ENCODE assay signal across 1 cellular context in the genomic region with DNA sequence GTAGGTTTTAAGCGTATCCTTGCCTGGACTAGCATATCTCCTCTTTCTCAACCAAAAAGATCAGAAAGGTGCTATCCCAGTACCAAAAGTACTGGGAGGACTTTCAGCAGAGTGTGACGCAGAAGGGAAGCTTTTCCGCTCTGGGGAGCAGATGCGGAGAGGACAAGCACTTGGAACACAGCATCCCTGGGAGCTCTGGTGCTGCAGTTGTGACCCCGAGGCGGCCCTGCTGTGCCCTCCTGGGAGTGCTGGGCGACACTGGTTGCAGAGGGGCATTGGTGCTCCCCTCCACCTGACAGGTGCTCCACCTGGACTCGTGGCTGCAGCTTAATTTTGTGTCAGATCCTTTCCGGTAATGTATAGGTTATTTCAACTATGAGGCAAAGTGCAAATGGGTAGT.
TF ChIP-seq lines count a peak whose summit lies in the region.

No MANE protein-coding gene starts in this region.

TF ChIP-seq in HepG2, 621 proteins besides CTCF, POLR2A, EP300 and RAD21:
- TF ChIP-seq ZNF263 (CRISPR knock-in tag; IDR thresholded peaks at IDR 0.05) (peak; percentile 89), MAFF (IDR thresholded peaks at IDR 0.05; ENCODE audit: low read depth, low read length) (no peak)
